1 cellular context compared by ENCODE assay signal in the genomic region with DNA sequence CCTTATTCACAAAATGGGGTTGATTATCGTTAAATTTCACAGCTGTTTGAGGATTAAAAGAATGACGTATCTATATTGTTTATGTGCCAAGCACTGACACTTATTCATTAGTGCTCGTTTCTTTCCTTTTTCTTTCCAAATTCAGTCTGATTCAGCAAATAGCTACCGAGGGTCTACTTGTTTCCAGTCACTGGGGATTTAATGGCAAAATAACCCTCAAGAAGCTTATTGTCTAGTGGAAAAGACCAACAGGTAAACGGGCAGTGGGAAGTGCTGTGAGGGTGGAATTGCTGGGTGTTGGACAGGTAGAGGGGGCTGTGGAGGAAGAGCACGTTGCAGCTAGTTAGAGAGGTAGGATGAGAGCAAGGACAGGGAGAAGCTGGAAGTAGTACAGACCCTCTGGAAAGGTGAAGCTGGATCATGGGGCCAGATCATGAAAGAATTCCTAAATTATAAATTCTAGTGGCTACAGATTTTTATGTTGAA.
TF ChIP-seq lines count a peak whose summit lies in the region.

No MANE protein-coding gene starts in this region.

TF ChIP-seq in H1, 55 proteins besides CTCF, POLR2A, EP300 and RAD21:
- TF ChIP-seq FOSL1 (IDR thresholded peaks at IDR 0.05; ENCODE audit: insufficient read depth, low read depth, low read length) (no peak), SAP30 (IDR thresholded peaks at IDR 0.05; ENCODE audit: insufficient read depth, insufficient replicate concordance, low read length) (no peak), NRF1 (IDR thresholded peaks at IDR 0.05; ENCODE audit: low read depth, low read length) (no peak), RNF2 (IDR thresholded peaks at IDR 0.05; ENCODE audit: borderline replicate concordance, low read depth, low read length, missing control alignments, poor library complexity, severe bottlenecking) (no peak), MAFK (IDR thresholded peaks at IDR 0.05; ENCODE audit: low read depth, low read length) (no peak), ASH2L (IDR thresholded peaks at IDR 0.05; ENCODE audit: low read length) (no peak), CEBPB (IDR thresholded peaks at IDR 0.05; ENCODE audit: low read depth, low read length) (no peak)
- TF ChIP-seq, protein P1, sequence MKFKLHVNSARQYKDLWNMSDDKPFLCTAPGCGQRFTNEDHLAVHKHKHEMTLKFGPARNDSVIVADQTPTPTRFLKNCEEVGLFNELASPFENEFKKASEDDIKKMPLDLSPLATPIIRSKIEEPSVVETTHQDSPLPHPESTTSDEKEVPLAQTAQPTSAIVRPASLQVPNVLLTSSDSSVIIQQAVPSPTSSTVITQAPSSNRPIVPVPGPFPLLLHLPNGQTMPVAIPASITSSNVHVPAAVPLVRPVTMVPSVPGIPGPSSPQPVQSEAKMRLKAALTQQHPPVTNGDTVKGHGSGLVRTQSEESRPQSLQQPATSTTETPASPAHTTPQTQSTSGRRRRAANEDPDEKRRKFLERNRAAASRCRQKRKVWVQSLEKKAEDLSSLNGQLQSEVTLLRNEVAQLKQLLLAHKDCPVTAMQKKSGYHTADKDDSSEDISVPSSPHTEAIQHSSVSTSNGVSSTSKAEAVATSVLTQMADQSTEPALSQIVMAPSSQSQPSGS (IDR thresholded peaks at IDR 0.05; ENCODE audit: low read length) = no peak
- TF ChIP-seq, protein P2, sequence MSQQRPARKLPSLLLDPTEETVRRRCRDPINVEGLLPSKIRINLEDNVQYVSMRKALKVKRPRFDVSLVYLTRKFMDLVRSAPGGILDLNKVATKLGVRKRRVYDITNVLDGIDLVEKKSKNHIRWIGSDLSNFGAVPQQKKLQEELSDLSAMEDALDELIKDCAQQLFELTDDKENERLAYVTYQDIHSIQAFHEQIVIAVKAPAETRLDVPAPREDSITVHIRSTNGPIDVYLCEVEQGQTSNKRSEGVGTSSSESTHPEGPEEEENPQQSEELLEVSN (IDR thresholded peaks at IDR 0.05) = no peak
